15 cellular contexts compared by ENCODE assay signal in genomic region chr2:173659522-173659921, GRCh38.
"Had no signal": no experiment of that assay in that cellular context is flagged by ENCODE, and none has a peak within 500 bp of the region (broad histone marks: within the 10 kb centered on the region; RNA-seq: fewer than 3 reads in every experiment).

No MANE protein-coding gene starts in this region.

- H3K9me3 ChIP-seq: tibial artery had no signal

- H3K4me3 ChIP-seq: hepatocyte, tibial artery had no signal

- ATAC-seq: effector memory CD8-positive, alpha-beta T cell; left cardiac atrium; natural killer cell had no signal

- H3K27ac ChIP-seq: hepatocyte, tibial artery had no signal

- H3K79me2 ChIP-seq: hepatocyte had no signal

- H2AFZ ChIP-seq: hepatocyte had no signal

- DNase-seq: activated CD4-positive, alpha-beta T cell treated with anti-CD3 and anti-CD28 coated beads, Interleukin-2, amount 50 U/mL, for 4 hours; activated gamma-delta T cell; effector memory CD8-positive, alpha-beta T cell; left cardiac atrium; mesenchymal stem cell; natural killer cell; nucleus accumbens; stimulated activated CD4-positive, alpha-beta T cell treated with anti-CD3 and anti-CD28 coated beads, Interleukin-12 subunit alpha, Interleukin-12 subunit beta, amount 100 ng/mL, for 4 hours; stimulated activated CD4-positive, alpha-beta T cell treated with anti-CD3 and anti-CD28 coated beads, Interleukin-1b, Interleukin-23, amount 100 ng/mL, for 48 hours; stimulated activated CD8-positive, alpha-beta memory T cell treated with anti-CD3 and anti-CD28 coated beads, Interleukin-4, amount 100 ng/mL, for 48 hours; stimulated activated naive CD4-positive, alpha-beta T cell treated with Interleukin-2 at 50 U/mL for 16 hours; tibial artery had no signal

- H3K27me3 ChIP-seq: hepatocyte had no signal

- FAIRE-seq: islet of Langerhans, TTC549 had no signal

- H3K36me3 ChIP-seq: tibial artery had no signal

- H3K4me2 ChIP-seq: hepatocyte had no signal
